Comparison of ENCODE assay signal across 1 cellular context in the genomic region with DNA sequence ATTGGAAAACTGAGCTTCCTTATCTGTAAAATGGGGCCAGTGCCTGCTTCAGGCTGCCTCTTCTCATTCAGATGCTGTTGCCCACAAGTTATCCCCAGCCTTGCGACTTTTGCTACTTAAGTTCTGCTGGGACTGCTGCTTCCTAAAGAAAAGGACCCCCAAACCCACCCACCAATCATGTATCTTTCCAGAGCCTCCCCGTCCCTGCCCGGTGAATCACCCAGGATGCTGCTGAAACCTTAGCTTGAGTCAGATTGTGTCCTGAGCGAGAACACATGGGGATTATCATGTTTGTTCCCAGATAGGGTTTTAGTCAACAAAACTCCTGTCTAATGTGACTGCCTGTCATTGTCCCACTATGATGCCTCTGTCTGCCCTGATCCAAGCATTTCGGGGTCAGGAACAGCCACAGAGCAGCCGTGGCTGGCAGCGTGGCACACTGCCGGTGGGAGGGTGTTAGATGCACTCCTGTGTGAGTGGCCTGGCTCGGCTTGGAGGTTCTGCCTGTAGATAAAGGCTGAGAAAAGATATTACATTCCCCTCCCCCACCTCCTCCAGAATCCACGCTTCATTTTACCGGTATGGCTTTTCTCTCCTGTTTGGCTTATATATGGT.
TF ChIP-seq lines count a peak whose summit lies in the region.

No MANE protein-coding gene starts in this region.

TF ChIP-seq in IMR-90, 13 proteins besides CTCF, POLR2A, EP300 and RAD21 (continued from another document):
- TF ChIP-seq SMC3 (IDR thresholded peaks at IDR 0.05; ENCODE audit: low read depth, low read length): no peak
